Comparison of ENCODE assay signal across 8 cellular contexts in the genomic region with DNA sequence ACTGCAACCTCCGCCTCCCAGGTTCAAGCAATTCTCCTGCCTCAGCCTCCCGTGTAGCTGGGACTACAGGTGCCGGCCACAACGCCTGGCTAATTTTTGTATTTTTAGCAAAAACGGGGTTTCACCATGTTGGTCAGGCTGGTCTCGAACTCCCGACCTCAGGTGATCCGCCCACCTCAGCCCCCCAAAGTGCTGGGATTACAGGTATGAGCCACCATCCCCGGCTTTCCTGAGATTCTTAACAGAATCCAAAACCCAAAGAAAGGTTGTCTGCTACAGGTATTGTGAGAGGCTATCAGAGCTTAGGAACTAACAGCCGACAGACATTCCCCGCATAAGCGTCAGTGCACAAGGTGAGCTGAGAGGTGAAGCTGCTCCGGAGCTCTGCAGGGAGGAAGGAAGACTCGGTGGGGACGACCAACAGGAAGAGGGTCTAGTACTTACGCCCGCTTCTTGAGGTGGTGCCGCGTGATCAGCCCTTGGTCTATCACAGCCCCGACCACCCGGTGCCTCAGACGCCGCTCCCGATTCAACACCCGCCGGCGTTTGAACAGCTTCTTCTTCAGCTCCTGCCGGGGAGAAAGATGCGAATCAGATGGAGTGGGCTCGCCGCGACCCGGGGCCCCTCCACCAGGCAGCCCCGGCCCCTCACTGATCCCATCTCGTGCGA. TPM values are rescaled to one million over a fixed set of nuclear protein-coding genes. Genes with fewer than 3 reads are reported as not detected.
DNase-seq lines count a peak whose midpoint lies in the region; ATAC-seq and TF ChIP-seq lines count a peak whose summit lies in the region.

No MANE protein-coding gene starts in this region.

- POLR2A ChIA-PET in BJ (lab: Charles Lee) = interaction anchor here (0.5 to 2.3 kb wide), 15 partner anchors 8 to 1294 kb away, joined by 3 to 19 read pairs (median 6); a partner anchor contains a TSS

- no peaks in the 10 kb centered on the region for H3K9me3 Mint-ChIP-seq in activated T-helper 17 cell treated with anti-CD3 and anti-CD28 coated beads, Interleukin-2, amount 50 U/mL, for 72 hours

- no peak for TF ChIP-seq CTCF in BJ (IDR thresholded peaks at IDR 0.05; ENCODE audit: insufficient read depth, low read depth, low read length)
- TF ChIP-seq CTCF in foreskin keratinocyte (conservative IDR thresholded peaks at IDR 0.05) = no peak
- TF ChIP-seq CTCF in osteoblast (IDR thresholded peaks at IDR 0.05; ENCODE audit: extremely low read depth, low read depth, low read length) = no peak

- ATAC-seq in GM18870 (IDR thresholded peaks at IDR 0.05; ENCODE audit: unreplicated experiment) = peak; percentile 4
- ATAC-seq in HG03103 (IDR thresholded peaks at IDR 0.05; ENCODE audit: low read depth, unreplicated experiment) = peak; percentile 23
- ATAC-seq in activated T-helper 17 cell treated with anti-CD3 and anti-CD28 coated beads, Interleukin-2, amount 50 U/mL, for 72 hours (replicated peaks) = peak; percentile 41
- peak; percentile 76 for ATAC-seq in foreskin keratinocyte

- peaks cover 13% of the 10 kb centered on the region for H3K36me3 ChIP-seq in BJ (ENCODE audit: control insufficient read depth, insufficient read depth, low read length)
- H3K36me3 ChIP-seq in osteoblast (ENCODE audit: insufficient read depth, low read length) = peaks cover 24% of the 10 kb centered on the region

- H3K9me3 ChIP-seq in osteoblast (ENCODE audit: low read depth, low read length) = no peaks in the 10 kb centered on the region

- peak overlapping the region; percentile 90 for H2AFZ ChIP-seq in osteoblast (ENCODE audit: low read length)

- H3K27me3 ChIP-seq in BJ (ENCODE audit: control insufficient read depth, insufficient read depth, low read length) (no peaks in the 10 kb centered on the region), foreskin keratinocyte (no peaks in the 10 kb centered on the region), osteoblast (ENCODE audit: insufficient read depth, low read length) (no peaks in the 10 kb centered on the region)

- peaks cover 10% of the 10 kb centered on the region for H4K20me1 ChIP-seq in osteoblast (ENCODE audit: insufficient read depth, low read length)

- peak overlapping the region; percentile 91 for H3K4me2 ChIP-seq in osteoblast (ENCODE audit: insufficient read depth, low read length)

- no peaks in the 10 kb centered on the region for H3K27me3 Mint-ChIP-seq in activated T-helper 17 cell treated with anti-CD3 and anti-CD28 coated beads, Interleukin-2, amount 50 U/mL, for 72 hours

- peaks cover 10% of the 10 kb centered on the region for H3K4me1 Mint-ChIP-seq in activated T-helper 17 cell treated with anti-CD3 and anti-CD28 coated beads, Interleukin-2, amount 50 U/mL, for 72 hours

- H3K27ac ChIP-seq in foreskin keratinocyte (peak overlapping the region; percentile 71), osteoblast (ENCODE audit: low read depth, low read length) (peak overlapping the region; percentile 82)

- peaks cover 10% of the 10 kb centered on the region for H3K4me1 ChIP-seq in foreskin keratinocyte
- peaks cover 18% of the 10 kb centered on the region for H3K4me1 ChIP-seq in osteoblast (ENCODE audit: insufficient read depth, low read length)

- no peak for DNase-seq in BJ (ENCODE audit: low read depth)
- DNase-seq in NCI-H510A (lab: John Stamatoyannopoulos, UW) = peak; percentile 23
- peak; percentile 46 to 66 for DNase-seq in foreskin keratinocyte
- peak; percentile 91 for DNase-seq in osteoblast (ENCODE audit: insufficient read length, low spot score, missing footprints)
- DNase-seq in hepatic stellate cell (ENCODE audit: low spot score) = no peak

- H3K4me3 ChIP-seq in BJ (ENCODE audit: low read depth, low read length) (peak overlapping the region; percentile 72), osteoblast (ENCODE audit: insufficient read depth, low read length) (peak overlapping the region; percentile 97)

- H3K36me3 Mint-ChIP-seq in activated T-helper 17 cell treated with anti-CD3 and anti-CD28 coated beads, Interleukin-2, amount 50 U/mL, for 72 hours (ENCODE audit: low read depth) = peaks cover 90% of the 10 kb centered on the region

- CTCF ChIA-PET in BJ (lab: Yijun Ruan, JAX) = interaction anchor here (0.7 to 2.0 kb wide), 10 partner anchors 8 to 72 kb away, joined by 3 to 9 read pairs (median 4); a partner anchor contains a TSS

- H3K79me2 ChIP-seq in osteoblast (ENCODE audit: insufficient read depth, low read length) = peaks cover 35% of the 10 kb centered on the region

- peak overlapping the region; percentile 82 for H3K27ac Mint-ChIP-seq in activated T-helper 17 cell treated with anti-CD3 and anti-CD28 coated beads, Interleukin-2, amount 50 U/mL, for 72 hours

- peak overlapping the region; percentile 89 for H3K4me3 Mint-ChIP-seq in activated T-helper 17 cell treated with anti-CD3 and anti-CD28 coated beads, Interleukin-2, amount 50 U/mL, for 72 hours

RNA-seq across cellular contexts. Expression of a gene that starts 0.5 kb away (rescaled TPM):
- polyA plus RNA-seq in BJ (2011; rRNA removed) (43.0 and 45.2 TPM in 2 replicates), foreskin keratinocyte (160 and 179 TPM in 2 replicates)
- polyA minus RNA-seq in BJ (2011; rRNA and poly(A)+ RNA removed) = 2.7 and 3.7 TPM in 2 replicates
- total RNA-seq in activated T-helper 17 cell treated with anti-CD3 and anti-CD28 coated beads, Interleukin-2, amount 50 U/mL, for 72 hours = 10 to 100 TPM; 65.0 to 89.6 TPM
- total RNA-seq in foreskin keratinocyte (89.3 and 111 TPM in 2 replicates), osteoblast (13.3 and 17.4 TPM in 2 replicates)

RNA-seq across cellular contexts. Expression of a gene that starts 0.6 kb away (rescaled TPM):
- polyA plus RNA-seq in BJ (2011; rRNA removed) (5.1 and 6.6 TPM in 2 replicates), foreskin keratinocyte (11.8 and 13.6 TPM in 2 replicates)
- polyA minus RNA-seq in BJ (2011; rRNA and poly(A)+ RNA removed) = 58.7 and 63.2 TPM in 2 replicates
- total RNA-seq in activated T-helper 17 cell treated with anti-CD3 and anti-CD28 coated beads, Interleukin-2, amount 50 U/mL, for 72 hours = 10 to 100 TPM; 23.6 TPM
- total RNA-seq in foreskin keratinocyte (36.6 and 49.2 TPM in 2 replicates), osteoblast (6.2 and 11.2 TPM in 2 replicates)

RNA-seq across cellular contexts. Expression of a gene that starts 6.9 kb away (rescaled TPM):
- polyA plus RNA-seq in BJ (2011; rRNA removed) = 6.9 TPM in 2 replicates
- 1.1 TPM in 2 replicates for polyA minus RNA-seq in BJ (2011; rRNA and poly(A)+ RNA removed)
- 1 to 10 TPM; 2.5 to 2.7 TPM for total RNA-seq in activated T-helper 17 cell treated with anti-CD3 and anti-CD28 coated beads, Interleukin-2, amount 50 U/mL, for 72 hours
- 17.2 and 18.2 TPM in 2 replicates for total RNA-seq in foreskin keratinocyte
- polyA plus RNA-seq in foreskin keratinocyte = 23.0 and 24.4 TPM in 2 replicates
- total RNA-seq in osteoblast = 4.4 and 5.8 TPM in 2 replicates

RNA-seq across cellular contexts. Expression of a gene that starts 7.5 kb away (rescaled TPM):
- polyA plus RNA-seq in BJ (2011; rRNA removed) = 4.0 and 4.1 TPM in 2 replicates
- 2.5 and 2.9 TPM in 2 replicates for polyA minus RNA-seq in BJ (2011; rRNA and poly(A)+ RNA removed)
- total RNA-seq in activated T-helper 17 cell treated with anti-CD3 and anti-CD28 coated beads, Interleukin-2, amount 50 U/mL, for 72 hours = 10 to 100 TPM; 27.0 to 28.5 TPM
- 4.9 and 6.5 TPM in 2 replicates for total RNA-seq in foreskin keratinocyte
- polyA plus RNA-seq in foreskin keratinocyte = 5.0 and 6.9 TPM in 2 replicates
- total RNA-seq in osteoblast = 7.6 and 8.0 TPM in 2 replicates

RNA-seq across cellular contexts. Expression of a gene that starts 11.4 kb away (rescaled TPM):
- polyA plus RNA-seq in BJ (2011; rRNA removed) = 6.7 and 17.3 TPM in 2 replicates
- polyA minus RNA-seq in BJ (2011; rRNA and poly(A)+ RNA removed) = 13.3 and 16.2 TPM in 2 replicates
- 10 to 100 TPM; 26.5 to 27.8 TPM for total RNA-seq in activated T-helper 17 cell treated with anti-CD3 and anti-CD28 coated beads, Interleukin-2, amount 50 U/mL, for 72 hours
- 17.4 and 17.5 TPM in 2 replicates for total RNA-seq in foreskin keratinocyte
- 13.7 and 14.5 TPM in 2 replicates for polyA plus RNA-seq in foreskin keratinocyte
- 19.2 and 20.6 TPM in 2 replicates for total RNA-seq in osteoblast

Comparison
In these comparisons a context has a peak if more than half of its experiments do, and no peak if none do; other contexts are left out.
1. DNase-seq: peak in NCI-H510A (single experiment), foreskin keratinocyte (2 of 2) and osteoblast (single experiment); none in BJ (single experiment) and hepatic stellate cell (single experiment).
2. ATAC-seq: peak in every context shown above with its lines; median percentile 76 in foreskin keratinocyte; 41 in activated T-helper 17 cell treated with anti-CD3 and anti-CD28 coated beads, Interleukin-2, amount 50 U/mL, for 72 hours; 23 in HG03103; 4 in GM18870.